ENCODE assay signal across 11 cellular contexts in genomic region chrX:13250831-13251612, GRCh38.
A peak's percentile ranks its signal among the peaks of the same experiment; 100 is the strongest.
DNase-seq lines count a peak whose midpoint lies in the region; ATAC-seq and TF ChIP-seq lines count a peak whose summit lies in the region.
"Had no signal": no experiment of that assay in that cellular context is flagged by ENCODE, and none has a peak within 500 bp of the region (broad histone marks: within the 10 kb centered on the region; RNA-seq: fewer than 3 reads in every experiment).

No MANE protein-coding gene starts in this region.

- H3K4me1 ChIP-seq in GM23248 (ENCODE audit: insufficient read depth): peaks cover 27% of the 10 kb centered on the region
- peaks cover 0 to 22% (median 0%) of the 10 kb centered on the region in 9 donors for H3K4me1 ChIP-seq in heart right ventricle
- no peaks in the 10 kb centered on the region for H3K4me1 ChIP-seq in skeletal muscle tissue (ENCODE audit: control insufficient read depth in 3 of 3, insufficient read depth in 3 of 3, low read length in 3 of 3)

- no peaks in the 10 kb centered on the region for H3K9me2 ChIP-seq in GM23248 (ENCODE audit: insufficient read depth)

- H3F3A ChIP-seq in GM23248 (ENCODE audit: insufficient read depth): peaks cover 17% of the 10 kb centered on the region

- no peaks in the 10 kb centered on the region for H3K79me2 ChIP-seq in GM23248 (ENCODE audit: insufficient read depth)

- H3K36me3 ChIP-seq in GM23248 (ENCODE audit: low read depth): no peaks in the 10 kb centered on the region
- no peaks in the 10 kb centered on the region for H3K36me3 ChIP-seq in heart right ventricle
- no peaks in the 10 kb centered on the region for H3K36me3 ChIP-seq in skeletal muscle tissue (ENCODE audit: control insufficient read depth in 3 of 3, insufficient read depth in 3 of 3, low read length in 3 of 3)

- H3K4me3 ChIP-seq in GM23248 (peak overlapping the region; percentile 24), heart right ventricle (peak overlapping the region in 1 of 10 donors; percentile 10), skeletal muscle tissue (ENCODE audit: low read length in 3 of 3) (no peak overlapping the region)

- H2AFZ ChIP-seq in GM23248: peak overlapping the region; percentile 24; the same call in 1 of the 2 replicates

- no peaks in the 10 kb centered on the region for H3K27me3 ChIP-seq in GM23248 (replicated peaks; ENCODE audit: insufficient read depth)
- peaks cover 0 to 25% (median 0%) of the 10 kb centered on the region in 7 donors for H3K27me3 ChIP-seq in heart right ventricle
- no peaks in the 10 kb centered on the region for H3K27me3 ChIP-seq in skeletal muscle tissue (ENCODE audit: control insufficient read depth in 3 of 3, insufficient read depth in 3 of 3, low read length in 3 of 3)

- no peak for TF ChIP-seq CTCF in heart right ventricle (IDR thresholded peaks at IDR 0.05)

- H3K9me3 ChIP-seq in GM23248 (ENCODE audit: low read depth) (no peaks in the 10 kb centered on the region), heart right ventricle (peaks cover 0 to 5% (median 0%) of the 10 kb centered on the region in 11 donors), skeletal muscle tissue (ENCODE audit: control insufficient read depth in 3 of 3, low read length in 3 of 3) (no peaks in the 10 kb centered on the region)

- H3K27ac ChIP-seq in GM23248 (peak overlapping the region; percentile 93), heart right ventricle (peak overlapping the region in 9 of 10 donors; percentile 9 to 73 (median 67)), skeletal muscle tissue (ENCODE audit: low read depth, low read length) (peak overlapping the region; percentile 51), caudate nucleus (ENCODE audit: low read depth, low read length) (no peak overlapping the region)

- 2 to 10% methylated on average over 3 to 7 of the region's 7 CpGs for WGBS in GM23248 (ENCODE audit: low coverage in 1 of 2, low lambda C conversion rate in 2 of 2, missing lambda C conversion rate in 2 of 2), 2 experiments
- 48 to 70% methylated on average over 7 of the region's 7 CpGs for WGBS in heart right ventricle, 2 donors

- DNase-seq in GM23248: peak; percentile 90
- DNase-seq in amniotic epithelial cell (ENCODE audit: low read depth): peak; percentile 98
- peak in 1 of 2 donors; percentile 48 for DNase-seq in heart right ventricle
- no peak for DNase-seq in middle frontal gyrus (ENCODE audit: extremely low spot score, low spot score)
- DNase-seq in GM19238 (ENCODE audit: insufficient read length, low spot score): no peak
- DNase-seq in caudate nucleus (lab: John Stamatoyannopoulos, UW): no peak
- DNase-seq in stimulated activated CD4-positive, alpha-beta T cell treated with anti-CD3 and anti-CD28 coated beads, Interleukin-2, amount 100 ng/mL, for 48 hours: no peak
- DNase-seq: endodermal cell, GDM1, NCI-H1694 treated with DMSO at 0.1 percent for 48 hours had no signal

- in situ Hi-C loops in GM23248 (cut with MboI): no loop called here

- no peaks in the 10 kb centered on the region for H4K20me1 ChIP-seq in GM23248 (ENCODE audit: insufficient read depth)

- peak overlapping the region; percentile 71 for H3K9ac ChIP-seq in GM23248
- no peak overlapping the region for H3K9ac ChIP-seq in skeletal muscle tissue (ENCODE audit: low read depth in 1 of 3, low read length in 3 of 3)

- ATAC-seq in heart right ventricle: peak; percentile 73 to 93 (median 90)

- H3K4me2 ChIP-seq in GM23248 (ENCODE audit: unreplicated experiment): peak overlapping the region; percentile 57

- intact Hi-C loops in heart right ventricle (cut with DNase I): loop anchor here in 1 of 10 donors (10.0 kb wide), 2 partner anchors 234 to 276 kb away; partner anchors contain the start of gene TMSB4X

Comparison
In these comparisons a context has a peak if more than half of its experiments do, and no peak if none do; other contexts are left out.
1. DNase-seq: peak in GM23248 (single experiment) and amniotic epithelial cell (single experiment); none in middle frontal gyrus (single experiment), GM19238 (single experiment), caudate nucleus (0 of 61) and stimulated activated CD4-positive, alpha-beta T cell treated with anti-CD3 and anti-CD28 coated beads, Interleukin-2, amount 100 ng/mL, for 48 hours (0 of 2).